9 cellular contexts compared by ENCODE assay signal in the genomic region with DNA sequence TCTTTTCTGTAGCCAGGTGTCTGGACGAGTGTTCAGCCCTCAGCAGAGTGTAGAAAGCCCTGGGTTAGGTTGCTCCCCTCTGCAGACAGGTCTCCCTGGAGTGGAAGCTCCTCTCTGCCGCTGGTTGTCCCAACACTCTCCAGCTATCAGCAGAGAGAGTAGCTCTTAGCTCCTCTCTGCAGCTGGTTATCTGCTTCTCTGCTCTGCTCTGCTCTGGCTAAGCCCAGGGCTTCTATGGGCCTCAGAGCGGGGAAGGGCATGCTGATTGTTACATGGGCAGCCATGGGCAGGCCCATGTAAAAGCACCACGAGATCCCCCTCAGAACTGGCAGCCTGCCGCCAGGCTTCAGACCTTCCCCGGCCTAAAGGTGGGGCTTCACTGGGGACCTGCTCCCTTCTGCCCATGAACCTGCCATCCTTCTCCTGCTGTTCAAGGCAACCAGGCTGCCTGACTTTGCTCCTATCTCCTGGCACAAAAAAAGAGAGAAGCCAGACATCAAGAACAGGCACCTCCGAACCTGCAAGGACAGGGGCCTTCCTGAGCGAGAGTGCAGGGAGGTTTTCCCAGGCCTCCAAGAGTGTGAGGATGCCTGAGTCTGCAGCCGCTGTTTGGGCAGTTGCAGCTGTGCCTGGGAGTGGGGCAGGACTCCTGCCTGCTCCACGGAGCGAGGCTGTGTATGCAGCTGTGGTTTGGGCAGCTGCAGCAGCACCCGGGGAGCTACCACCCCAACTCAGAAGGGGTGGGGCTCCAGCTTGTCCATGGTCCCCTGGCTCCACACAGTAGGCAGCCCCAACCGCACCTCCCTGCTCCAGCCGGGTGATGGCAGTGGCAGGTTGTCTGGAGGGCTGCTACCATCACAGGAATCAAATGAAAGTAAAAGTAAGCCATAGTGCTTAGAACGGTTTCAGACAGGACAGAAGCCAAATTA.
A peak's percentile ranks its signal among the peaks of the same experiment; 100 is the strongest.
DNase-seq lines count a peak whose midpoint lies in the region; ATAC-seq and TF ChIP-seq lines count a peak whose summit lies in the region.
"Had no signal": no experiment of that assay in that cellular context is flagged by ENCODE, and none has a peak within 500 bp of the region (broad histone marks: within the 10 kb centered on the region; RNA-seq: fewer than 3 reads in every experiment).

No MANE protein-coding gene starts in this region.

- WGBS in mammary epithelial cell (ENCODE audit: low coverage, missing lambda C conversion rate): 66% methylated on average over 11 of the region's 15 CpGs

- H3K4me1 Mint-ChIP-seq in MCF 10A (ENCODE audit: insufficient read depth, unreplicated experiment) (no peaks in the 10 kb centered on the region), nephron progenitor cell (no peaks in the 10 kb centered on the region)

- intact Hi-C loops in MCF 10A (cut with micrococcal nuclease) (no loop called here), mammary epithelial cell (cut with micrococcal nuclease) (no loop called here), upper lobe of right lung (cut with DNase I) (no loop called here)

- no peak for TF ChIP-seq CTCF in MCF 10A (IDR thresholded peaks at IDR 0.05; ENCODE audit: unreplicated experiment)
- TF ChIP-seq CTCF in mammary epithelial cell (conservative IDR thresholded peaks at IDR 0.05 in 1 of 2, IDR thresholded peaks at IDR 0.05 in 1 of 2; ENCODE audit: extremely low read depth in 1 of 2, insufficient read depth in 1 of 2, low read depth in 1 of 2, low read length in 2 of 2): no peak
- TF ChIP-seq CTCF in fibroblast of the aortic adventitia (IDR thresholded peaks at IDR 0.05; ENCODE audit: insufficient read depth, low read length): peak; percentile 22
- no peak for TF ChIP-seq CTCF in upper lobe of right lung (IDR thresholded peaks at IDR 0.05)
- TF ChIP-seq CTCF in nephron progenitor cell (IDR thresholded peaks at IDR 0.05): no peak

- POLR2A ChIA-PET in MCF 10A (lab: Yijun Ruan, JAX): no interaction called here

- CTCF ChIA-PET in MCF 10A (lab: Yijun Ruan, JAX) (interaction anchor here (0.7 kb wide), 1 partner anchor 727 kb away, joined by 3 read pairs; no protein-coding TSS in a partner anchor), mammary epithelial cell (lab: Charles Lee; ENCODE audit: low non-redundant PET) (no interaction called here)

- H3K27ac Mint-ChIP-seq in MCF 10A (ENCODE audit: low read depth, unreplicated experiment) (no peak overlapping the region), nephron progenitor cell (no peak overlapping the region)

- peak; percentile 11 for DNase-seq in MCF 10A (ENCODE audit: unreplicated experiment)
- DNase-seq in mammary epithelial cell: no peak
- DNase-seq in NCI-H774 (lab: John Stamatoyannopoulos, UW): peak; percentile 19
- DNase-seq in fibroblast of the aortic adventitia (ENCODE audit: low read depth): no peak
- DNase-seq in upper lobe of right lung: no peak
- DNase-seq in NCI-H446 treated with DMSO at 0.1 percent for 48 hours (lab: John Stamatoyannopoulos, UW): no peak
- no peak for DNase-seq in T-helper 9 cell
- no peak for DNase-seq in nephron progenitor cell
- DNase-seq: AML-193 had no signal

- no peaks in the 10 kb centered on the region for H3K9me3 ChIP-seq in mammary epithelial cell (replicated peaks; ENCODE audit: insufficient read depth, low read length)
- no peaks in the 10 kb centered on the region for H3K9me3 ChIP-seq in upper lobe of right lung

- dilution Hi-C loops in mammary epithelial cell (cut with HindIII; ENCODE audit: low sequenced_read_pairs): no loop called here

- no peaks in the 10 kb centered on the region for H3K27me3 Mint-ChIP-seq in MCF 10A (ENCODE audit: insufficient read depth, unreplicated experiment)
- H3K27me3 Mint-ChIP-seq in nephron progenitor cell (ENCODE audit: low read depth, poor library complexity): no peaks in the 10 kb centered on the region

- in situ Hi-C loops in mammary epithelial cell (cut with MboI; ENCODE audit: low sequenced_read_pairs in 2 of 2): no loop called here

- H3K9me3 Mint-ChIP-seq in MCF 10A (ENCODE audit: unreplicated experiment) (no peaks in the 10 kb centered on the region), nephron progenitor cell (no peaks in the 10 kb centered on the region)

- no peak overlapping the region for H3K4me2 ChIP-seq in mammary epithelial cell (ENCODE audit: insufficient read depth, low read depth, low read length)

- no peak overlapping the region for H3K27ac ChIP-seq in mammary epithelial cell (ENCODE audit: insufficient read depth, low read depth, low read length)
- H3K27ac ChIP-seq in upper lobe of right lung: no peak overlapping the region

- no peak overlapping the region for H3K9ac ChIP-seq in mammary epithelial cell (ENCODE audit: insufficient read depth, low read length)

- no peaks in the 10 kb centered on the region for H3K36me3 Mint-ChIP-seq in MCF 10A (ENCODE audit: insufficient read depth, unreplicated experiment)
- no peaks in the 10 kb centered on the region for H3K36me3 Mint-ChIP-seq in nephron progenitor cell (ENCODE audit: low read depth)

- no peaks in the 10 kb centered on the region for H3K27me3 ChIP-seq in mammary epithelial cell (ENCODE audit: insufficient read depth, low read length)
- no peaks in the 10 kb centered on the region for H3K27me3 ChIP-seq in upper lobe of right lung

- no peaks in the 10 kb centered on the region for H4K20me1 ChIP-seq in mammary epithelial cell (ENCODE audit: insufficient read depth, low read length)

- peak; percentile 44 for ATAC-seq in upper lobe of right lung

- no peaks in the 10 kb centered on the region for H3K36me3 ChIP-seq in mammary epithelial cell (ENCODE audit: insufficient read depth, low read length)
- no peaks in the 10 kb centered on the region for H3K36me3 ChIP-seq in upper lobe of right lung

- no TSS peak for BruUV-seq in MCF 10A (replicated peaks; lab: Mats Ljungman, UMichigan)
- no TSS peak for BruUV-seq in mammary epithelial cell (replicated peaks; lab: Mats Ljungman, UMichigan)

- H3K4me3 ChIP-seq in mammary epithelial cell (replicated peaks in 1 of 3; ENCODE audit: insufficient read depth in 1 of 3, low read depth in 2 of 3, low read length in 3 of 3) (no peak overlapping the region), fibroblast of the aortic adventitia (ENCODE audit: low read depth, low read length) (no peak overlapping the region), upper lobe of right lung (no peak overlapping the region)

- peak overlapping the region; percentile 25 for H3K4me3 Mint-ChIP-seq in MCF 10A (ENCODE audit: unreplicated experiment)
- no peak overlapping the region for H3K4me3 Mint-ChIP-seq in nephron progenitor cell

- no peaks in the 10 kb centered on the region for H3K79me2 ChIP-seq in mammary epithelial cell (ENCODE audit: insufficient read depth, low read length)

- no peak overlapping the region for H2AFZ ChIP-seq in mammary epithelial cell (ENCODE audit: low read depth, low read length)

- H3K4me1 ChIP-seq in mammary epithelial cell (ENCODE audit: insufficient read depth, low read length) (no peaks in the 10 kb centered on the region), upper lobe of right lung (no peaks in the 10 kb centered on the region)

Comparison
In these comparisons a context has a peak if more than half of its experiments do, and no peak if none do; other contexts are left out.
1. DNase-seq: peak in MCF 10A (single experiment) and NCI-H774 (single experiment); none in mammary epithelial cell (single experiment), fibroblast of the aortic adventitia (single experiment), upper lobe of right lung (single experiment), NCI-H446 treated with DMSO at 0.1 percent for 48 hours (single experiment), T-helper 9 cell (single experiment) and nephron progenitor cell (single experiment).